Comparison of ENCODE assay signal across 1 cellular context in genomic region chr12:97148941-97149559, GRCh38.
TF ChIP-seq lines count a peak whose summit lies in the region.

No MANE protein-coding gene starts in this region.

TF ChIP-seq in WTC11, 78 proteins besides CTCF, POLR2A, EP300 and RAD21 (continued from another document):
- TF ChIP-seq ATF2 (CRISPR knock-in tag; IDR thresholded peaks at IDR 0.05; ENCODE audit: borderline replicate concordance, low read depth) (no peak), CBFB (CRISPR knock-in tag; IDR thresholded peaks at IDR 0.05; ENCODE audit: low read depth) (no peak), NR1H2 (CRISPR knock-in tag; IDR thresholded peaks at IDR 0.05) (no peak)
